ENCODE assay signal across 1 cellular context in genomic region chr2:127641846-127642510, GRCh38.
TF ChIP-seq lines count a peak whose summit lies in the region.

No MANE protein-coding gene starts in this region.

TF ChIP-seq in HepG2, 621 proteins besides CTCF, POLR2A, EP300 and RAD21:
- TF ChIP-seq YEATS4 (CRISPR knock-in tag; IDR thresholded peaks at IDR 0.05; ENCODE audit: borderline replicate concordance) (no peak), ZNF773 (CRISPR knock-in tag; IDR thresholded peaks at IDR 0.05; ENCODE audit: borderline replicate concordance) (no peak), MNT (IDR thresholded peaks at IDR 0.05) (peak; percentile 39; the same call in 1 of the 2 replicates), GABPA (IDR thresholded peaks at IDR 0.05; ENCODE audit: low read depth, low read length) (no peak), GABPA (CRISPR knock-in tag; IDR thresholded peaks at IDR 0.05; ENCODE audit: low read depth) (peak; percentile 54), HNRNPL (IDR thresholded peaks at IDR 0.05; ENCODE audit: low read depth, low read length) (peak; percentile 92), HNRNPUL1 (IDR thresholded peaks at IDR 0.05; ENCODE audit: low read depth, low read length) (no peak), TCF7 (IDR thresholded peaks at IDR 0.05; ENCODE audit: low read depth) (peak; percentile 43; the same call in 1 of the 2 replicates)
- TF ChIP-seq, protein P1, sequence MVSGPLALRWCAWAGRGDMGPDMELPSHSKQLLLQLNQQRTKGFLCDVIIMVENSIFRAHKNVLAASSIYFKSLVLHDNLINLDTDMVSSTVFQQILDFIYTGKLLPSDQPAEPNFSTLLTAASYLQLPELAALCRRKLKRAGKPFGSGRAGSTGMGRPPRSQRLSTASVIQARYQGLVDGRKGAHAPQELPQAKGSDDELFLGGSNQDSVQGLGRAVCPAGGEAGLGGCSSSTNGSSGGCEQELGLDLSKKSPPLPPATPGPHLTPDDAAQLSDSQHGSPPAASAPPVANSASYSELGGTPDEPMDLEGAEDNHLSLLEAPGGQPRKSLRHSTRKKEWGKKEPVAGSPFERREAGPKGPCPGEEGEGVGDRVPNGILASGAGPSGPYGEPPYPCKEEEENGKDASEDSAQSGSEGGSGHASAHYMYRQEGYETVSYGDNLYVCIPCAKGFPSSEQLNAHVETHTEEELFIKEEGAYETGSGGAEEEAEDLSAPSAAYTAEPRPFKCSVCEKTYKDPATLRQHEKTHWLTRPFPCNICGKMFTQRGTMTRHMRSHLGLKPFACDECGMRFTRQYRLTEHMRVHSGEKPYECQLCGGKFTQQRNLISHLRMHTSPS (CRISPR knock-in tag; IDR thresholded peaks at IDR 0.05; ENCODE audit: low read depth), result peak; percentile 43; the same call in 1 of the 2 replicates
- TF ChIP-seq, protein P2, sequence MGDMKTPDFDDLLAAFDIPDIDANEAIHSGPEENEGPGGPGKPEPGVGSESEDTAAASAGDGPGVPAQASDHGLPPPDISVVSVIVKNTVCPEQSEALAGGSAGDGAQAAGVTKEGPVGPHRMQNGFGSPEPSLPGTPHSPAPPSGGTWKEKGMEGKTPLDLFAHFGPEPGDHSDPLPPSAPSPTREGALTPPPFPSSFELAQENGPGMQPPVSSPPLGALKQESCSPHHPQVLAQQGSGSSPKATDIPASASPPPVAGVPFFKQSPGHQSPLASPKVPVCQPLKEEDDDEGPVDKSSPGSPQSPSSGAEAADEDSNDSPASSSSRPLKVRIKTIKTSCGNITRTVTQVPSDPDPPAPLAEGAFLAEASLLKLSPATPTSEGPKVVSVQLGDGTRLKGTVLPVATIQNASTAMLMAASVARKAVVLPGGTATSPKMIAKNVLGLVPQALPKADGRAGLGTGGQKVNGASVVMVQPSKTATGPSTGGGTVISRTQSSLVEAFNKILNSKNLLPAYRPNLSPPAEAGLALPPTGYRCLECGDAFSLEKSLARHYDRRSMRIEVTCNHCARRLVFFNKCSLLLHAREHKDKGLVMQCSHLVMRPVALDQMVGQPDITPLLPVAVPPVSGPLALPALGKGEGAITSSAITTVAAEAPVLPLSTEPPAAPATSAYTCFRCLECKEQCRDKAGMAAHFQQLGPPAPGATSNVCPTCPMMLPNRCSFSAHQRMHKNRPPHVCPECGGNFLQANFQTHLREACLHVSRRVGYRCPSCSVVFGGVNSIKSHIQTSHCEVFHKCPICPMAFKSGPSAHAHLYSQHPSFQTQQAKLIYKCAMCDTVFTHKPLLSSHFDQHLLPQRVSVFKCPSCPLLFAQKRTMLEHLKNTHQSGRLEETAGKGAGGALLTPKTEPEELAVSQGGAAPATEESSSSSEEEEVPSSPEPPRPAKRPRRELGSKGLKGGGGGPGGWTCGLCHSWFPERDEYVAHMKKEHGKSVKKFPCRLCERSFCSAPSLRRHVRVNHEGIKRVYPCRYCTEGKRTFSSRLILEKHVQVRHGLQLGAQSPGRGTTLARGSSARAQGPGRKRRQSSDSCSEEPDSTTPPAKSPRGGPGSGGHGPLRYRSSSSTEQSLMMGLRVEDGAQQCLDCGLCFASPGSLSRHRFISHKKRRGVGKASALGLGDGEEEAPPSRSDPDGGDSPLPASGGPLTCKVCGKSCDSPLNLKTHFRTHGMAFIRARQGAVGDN (CRISPR knock-in tag; IDR thresholded peaks at IDR 0.05), result peak; percentile 32
